In the genomic region with DNA sequence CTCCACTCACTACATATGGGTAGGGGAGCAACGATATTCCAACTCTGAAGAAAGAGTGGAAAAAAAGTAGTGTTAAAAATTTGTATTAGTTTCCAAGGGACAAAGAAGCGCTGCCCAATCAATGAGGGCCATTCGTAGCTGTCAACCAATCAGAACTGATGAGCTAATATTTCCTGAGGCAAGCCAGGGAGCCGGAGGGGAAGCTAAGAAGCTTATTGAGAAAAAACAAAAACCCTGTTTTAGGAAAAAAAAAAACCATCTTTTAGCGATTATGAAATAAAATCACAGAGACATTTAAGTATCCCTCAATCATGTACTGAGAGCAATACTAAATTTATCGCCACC, we compare ENCODE assay signal across 8 cellular contexts. TPM values are rescaled to one million over a fixed set of nuclear protein-coding genes. Genes with fewer than 3 reads are reported as not detected.
DNase-seq lines count a peak whose midpoint lies in the region; ATAC-seq and TF ChIP-seq lines count a peak whose summit lies in the region.

No MANE protein-coding gene starts in this region.

- H3K36me3 ChIP-seq in breast epithelium (no peaks in the 10 kb centered on the region), gastrocnemius medialis (no peaks in the 10 kb centered on the region)

- intact Hi-C loops in breast epithelium (cut with DNase I; ENCODE audit: low total_unique reads): no loop called here
- intact Hi-C loops in gastrocnemius medialis (cut with DNase I; ENCODE audit: low total_unique reads): loop anchor here (5.0 to 10.0 kb wide), 5 partner anchors 150 to 1873 kb away; partner anchors contain the start of gene ZNF184

- peak; percentile 40 for DNase-seq in NK-92 treated with Interleukin-12 subunit alpha and Interleukin-12 subunit beta, amount 100 ng/mL, for 24 hours (lab: John Stamatoyannopoulos, UW)
- DNase-seq in NK-92 (lab: John Stamatoyannopoulos, UW; ENCODE audit: unreplicated experiment) (no peak), MV-4-11 (lab: John Stamatoyannopoulos, UW) (peak; percentile 84), SIG-M5 treated with dmso at 0.1 percent for 504 hours (lab: John Stamatoyannopoulos, UW; ENCODE audit: unreplicated experiment) (peak; percentile 81), breast epithelium (ENCODE audit: low spot score in 2 of 2) (peak in 1 of 2 donors; percentile 63), gastrocnemius medialis (peak; percentile 52 to 63)

- H3K9me3 ChIP-seq in breast epithelium (no peaks in the 10 kb centered on the region), iPS-18c (ENCODE audit: control insufficient read depth, insufficient read depth, low read length) (no peaks in the 10 kb centered on the region), gastrocnemius medialis (no peaks in the 10 kb centered on the region)

- H3K27ac ChIP-seq in breast epithelium (peak overlapping the region; percentile 94 to 99), gastrocnemius medialis (peak overlapping the region; percentile 86 to 94 (median 89))

- TF ChIP-seq POLR2A in breast epithelium (IDR thresholded peaks at IDR 0.05): no peak
- TF ChIP-seq POLR2A in gastrocnemius medialis (IDR thresholded peaks at IDR 0.05): no peak

- ATAC-seq in gastrocnemius medialis (peak in 1 of 2 donors; percentile 27), GM21576 (IDR thresholded peaks at IDR 0.05; ENCODE audit: unreplicated experiment) (no peak)

- in situ Hi-C loops in gastrocnemius medialis (cut with MboI; ENCODE audit: low sequenced_read_pairs in 4 of 4): no loop called here

- TF ChIP-seq CTCF in breast epithelium (IDR thresholded peaks at IDR 0.05) (no peak), gastrocnemius medialis (IDR thresholded peaks at IDR 0.05 in 4 of 5, conservative IDR thresholded peaks at IDR 0.05 in 1 of 5) (no peak)

- H3K4me1 ChIP-seq in breast epithelium: no peaks in the 10 kb centered on the region
- H3K4me1 ChIP-seq in gastrocnemius medialis: peaks cover 4 to 11% of the 10 kb centered on the region in 2 donors

- H3K27me3 ChIP-seq in breast epithelium: no peaks in the 10 kb centered on the region
- H3K27me3 ChIP-seq in gastrocnemius medialis: peaks cover 14 to 73% (median 52%) of the 10 kb centered on the region in 3 donors

- H3K4me3 ChIP-seq in breast epithelium (peak overlapping the region; percentile 60 to 72 (median 68)), iPS-18c (ENCODE audit: insufficient read depth, low read depth, low read length) (peak overlapping the region; percentile 55), gastrocnemius medialis (peak overlapping the region; percentile 59 to 81 (median 74))

RNA-seq across cellular contexts. Expression of gene TRIM38, which starts 59.5 kb away (rescaled TPM):
- total RNA-seq in breast epithelium (10 to 100 TPM; 11.8 to 16.2 (median 12.1) TPM), gastrocnemius medialis (1 to 10 TPM; 2.2 to 6.7 (median 4.6) TPM)
